2 cellular contexts compared by ENCODE assay signal in the genomic region with DNA sequence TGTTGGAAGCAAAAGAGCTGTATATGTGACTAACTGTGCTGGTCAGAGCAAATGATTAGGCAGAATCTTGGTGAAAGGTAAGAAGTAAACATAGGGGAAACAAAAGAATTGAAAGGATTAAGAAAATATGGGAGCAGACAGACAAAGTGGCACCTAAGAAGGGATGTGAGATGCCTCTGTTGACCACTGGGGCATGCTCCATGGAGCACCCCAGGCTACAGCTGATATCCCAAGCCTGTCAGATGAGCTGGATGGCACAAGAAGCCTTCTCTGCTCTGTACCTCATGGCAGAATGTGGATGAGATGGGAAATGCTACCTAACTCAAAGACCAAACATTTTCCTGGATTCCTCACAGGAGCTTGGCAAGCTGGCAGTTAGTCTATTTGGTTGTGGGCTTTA.
TF ChIP-seq lines count a peak whose summit lies in the region.

No MANE protein-coding gene starts in this region.

TF ChIP-seq in A549, 52 proteins besides CTCF, POLR2A, EP300 and RAD21 (continued from another document):
- no peak for TF ChIP-seq ESRRA (IDR thresholded peaks at IDR 0.05; ENCODE audit: borderline replicate concordance, low read length)
- TF ChIP-seq RFX5 (IDR thresholded peaks at IDR 0.05) = no peak
- no peak for TF ChIP-seq ZSCAN20 (CRISPR knock-in tag; IDR thresholded peaks at IDR 0.05)
- no peak for TF ChIP-seq HOXA7 (CRISPR knock-in tag; IDR thresholded peaks at IDR 0.05)
- no peak for TF ChIP-seq HOXB5 (CRISPR knock-in tag; IDR thresholded peaks at IDR 0.05)
- no peak for TF ChIP-seq JUN (IDR thresholded peaks at IDR 0.05)
- no peak for TF ChIP-seq ZC3H11A (IDR thresholded peaks at IDR 0.05)
- no peak for TF ChIP-seq TP53 (CRISPR knock-in tag; IDR thresholded peaks at IDR 0.05)
- no peak for TF ChIP-seq FOXS1 (CRISPR knock-in tag; IDR thresholded peaks at IDR 0.05)
- no peak for TF ChIP-seq MAFK (IDR thresholded peaks at IDR 0.05; ENCODE audit: partially characterized antibody)
- TF ChIP-seq TFCP2L1 (CRISPR knock-in tag; IDR thresholded peaks at IDR 0.05) = no peak

TF ChIP-seq in H1, 55 proteins besides CTCF, POLR2A, EP300 and RAD21 (continued from another document):
- TF ChIP-seq SAP30 (IDR thresholded peaks at IDR 0.05; ENCODE audit: insufficient read depth, insufficient replicate concordance, low read length) (no peak), KDM5A (IDR thresholded peaks at IDR 0.05; ENCODE audit: low read length) (no peak), SP2 (IDR thresholded peaks at IDR 0.05; ENCODE audit: low read length) (no peak), KDM4A (IDR thresholded peaks at IDR 0.05; ENCODE audit: low read depth, low read length, severe bottlenecking) (no peak), SIX5 (IDR thresholded peaks at IDR 0.05; ENCODE audit: low read depth, low read length) (no peak), JUN (IDR thresholded peaks at IDR 0.05; ENCODE audit: low read depth, low read length) (no peak), SIRT6 (IDR thresholded peaks at IDR 0.05; ENCODE audit: low read length) (no peak), ZNF274 (IDR thresholded peaks at IDR 0.05; ENCODE audit: borderline replicate concordance, extremely low read depth, low read length) (no peak), SUZ12 (IDR thresholded peaks at IDR 0.05; ENCODE audit: low read length) (no peak), TEAD4 (IDR thresholded peaks at IDR 0.05; ENCODE audit: low read depth, low read length) (no peak), CTBP2 (IDR thresholded peaks at IDR 0.05; ENCODE audit: borderline replicate concordance, insufficient read depth, insufficient read length, low read length) (no peak), CREB1 (IDR thresholded peaks at IDR 0.05) (no peak), NRF1 (IDR thresholded peaks at IDR 0.05; ENCODE audit: low read depth, low read length) (no peak), CHD2 (IDR thresholded peaks at IDR 0.05; ENCODE audit: low read length) (no peak), RBBP5 (IDR thresholded peaks at IDR 0.05; ENCODE audit: borderline replicate concordance, low read depth, low read length) (no peak), SIN3A (conservative IDR thresholded peaks at IDR 0.05 in 1 of 2, IDR thresholded peaks at IDR 0.05 in 1 of 2; ENCODE audit: low read depth in 1 of 2, low read length in 2 of 2) (no peak)
- TF ChIP-seq, protein P1, sequence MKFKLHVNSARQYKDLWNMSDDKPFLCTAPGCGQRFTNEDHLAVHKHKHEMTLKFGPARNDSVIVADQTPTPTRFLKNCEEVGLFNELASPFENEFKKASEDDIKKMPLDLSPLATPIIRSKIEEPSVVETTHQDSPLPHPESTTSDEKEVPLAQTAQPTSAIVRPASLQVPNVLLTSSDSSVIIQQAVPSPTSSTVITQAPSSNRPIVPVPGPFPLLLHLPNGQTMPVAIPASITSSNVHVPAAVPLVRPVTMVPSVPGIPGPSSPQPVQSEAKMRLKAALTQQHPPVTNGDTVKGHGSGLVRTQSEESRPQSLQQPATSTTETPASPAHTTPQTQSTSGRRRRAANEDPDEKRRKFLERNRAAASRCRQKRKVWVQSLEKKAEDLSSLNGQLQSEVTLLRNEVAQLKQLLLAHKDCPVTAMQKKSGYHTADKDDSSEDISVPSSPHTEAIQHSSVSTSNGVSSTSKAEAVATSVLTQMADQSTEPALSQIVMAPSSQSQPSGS (IDR thresholded peaks at IDR 0.05; ENCODE audit: low read length) = no peak
